ENCODE assay signal across 8 cellular contexts in genomic region chr19:16325161-16325527, GRCh38. TPM values are rescaled to one million over a fixed set of nuclear protein-coding genes. Genes with fewer than 3 reads are reported as not detected.
A peak's percentile ranks its signal among the peaks of the same experiment; 100 is the strongest.
DNase-seq lines count a peak whose midpoint lies in the region; ATAC-seq, FAIRE-seq and TF ChIP-seq lines count a peak whose summit lies in the region.

No MANE protein-coding gene starts in this region.

- TF ChIP-seq CTCF in WTC11 (IDR thresholded peaks at IDR 0.05) (no peak), H1 (IDR thresholded peaks at IDR 0.05; ENCODE audit: control extremely low read depth in 1 of 3, insufficient read depth in 1 of 3, low read depth in 1 of 3, low read length in 3 of 3) (no peak), GM10266 (IDR thresholded peaks at IDR 0.05; ENCODE audit: control insufficient read depth, insufficient read depth, low read depth, missing control alignments) (no peak)

- H4K91ac ChIP-seq in H1 (replicated peaks; ENCODE audit: insufficient read length, low read length), result no peak overlapping the region

- H3K9me3 ChIP-seq in H1 (ENCODE audit: insufficient read depth in 2 of 2, low read depth in 1 of 2, low read length in 1 of 2), result no peaks in the 10 kb centered on the region
- no peaks in the 10 kb centered on the region for H3K9me3 ChIP-seq in naive thymus-derived CD4-positive, alpha-beta T cell (ENCODE audit: control insufficient read depth in 2 of 3, low read length in 3 of 3)

- no peak overlapping the region for H2BK120ac ChIP-seq in H1 (replicated peaks; ENCODE audit: low read depth, low read length)

- no peak overlapping the region for H2BK15ac ChIP-seq in H1 (ENCODE audit: low read length)

- H3K18ac ChIP-seq in H1 (ENCODE audit: extremely low read depth, low read length), result no peak overlapping the region

- H4K8ac ChIP-seq in H1 (ENCODE audit: extremely low read depth, insufficient read depth, low read length), result peak overlapping the region; percentile 85

- no peak overlapping the region for H2AK5ac ChIP-seq in H1 (ENCODE audit: low read depth, low read length)

- peaks cover 0 to 4% (median 0%) of the 10 kb centered on the region in 4 experiments; a peak in 1 of 8 replicates for H3K36me3 ChIP-seq in H1 (ENCODE audit: control insufficient read depth in 2 of 4, insufficient read depth in 4 of 4, low read length in 3 of 4)
- H3K36me3 ChIP-seq in naive thymus-derived CD4-positive, alpha-beta T cell (ENCODE audit: control insufficient read depth in 2 of 3, insufficient read depth in 3 of 3, low read length in 3 of 3), result peaks cover 30 to 38% (median 36%) of the 10 kb centered on the region in 3 experiments

- no peak overlapping the region for H3K27ac Mint-ChIP-seq in WTC11
- H3K27ac Mint-ChIP-seq in naive thymus-derived CD4-positive, alpha-beta T cell, result peak overlapping the region in 7 of 9 donors; percentile 67 to 95 (median 83)

- H3K4me3 Mint-ChIP-seq in WTC11, result no peak overlapping the region
- H3K4me3 Mint-ChIP-seq in naive thymus-derived CD4-positive, alpha-beta T cell, result peak overlapping the region; percentile 43 to 87 (median 74)

- no peak overlapping the region for H4K5ac ChIP-seq in H1 (ENCODE audit: insufficient read length, low read depth, low read length)

- H3K27me3 Mint-ChIP-seq in WTC11 (ENCODE audit: low read depth), result peaks cover 80% of the 10 kb centered on the region
- peaks cover 0 to 67% (median 0%) of the 10 kb centered on the region in 5 donors for H3K27me3 Mint-ChIP-seq in naive thymus-derived CD4-positive, alpha-beta T cell

- POLR2A ChIA-PET in WTC11 (lab: Charles Lee), result no interaction called here
- POLR2A ChIA-PET in H1 (lab: Charles Lee; ENCODE audit: partially characterized antibody), result interaction anchor here (0.7 kb wide), 1 partner anchor 82 kb away, joined by 4 read pairs; no protein-coding TSS in a partner anchor
- POLR2A ChIA-PET in naive thymus-derived CD4-positive, alpha-beta T cell (lab: Charles Lee), result interaction anchor here (0.5 to 33.0 kb wide), 31 partner anchors 10 to 839 kb away, joined by 3 to 4370 read pairs (median 8); partner anchors contain the start of genes AP1M1 and FAM32A

- peak; percentile 16 for ATAC-seq in HG02642 (IDR thresholded peaks at IDR 0.05; ENCODE audit: poor library complexity, unreplicated experiment)
- peak; percentile 21 for ATAC-seq in WTC11
- no peak for ATAC-seq in naive thymus-derived CD4-positive, alpha-beta T cell
- no peak for ATAC-seq in HG02588 (IDR thresholded peaks at IDR 0.05; ENCODE audit: unreplicated experiment)

- no peak overlapping the region for H2AFZ ChIP-seq in H1 (ENCODE audit: low read length)

- no peak overlapping the region for H2BK20ac ChIP-seq in H1 (ENCODE audit: low read length)

- no peaks in the 10 kb centered on the region for H3K79me1 ChIP-seq in H1 (ENCODE audit: low read depth, low read length)

- H3K4me3 ChIP-seq in H1 (ENCODE audit: extremely low read depth in 1 of 4, insufficient read depth in 2 of 4, low read depth in 3 of 4, low read length in 4 of 4), result peak overlapping the region in 3 of 4 experiments; percentile 14 to 62 (median 46); a peak in 4 of 8 replicates
- peak overlapping the region; percentile 59 for H3K4me3 ChIP-seq in naive thymus-derived CD4-positive, alpha-beta T cell (ENCODE audit: low read length)

- no peak overlapping the region for H3K27ac ChIP-seq in H1 (ENCODE audit: low read depth, low read length)
- peak overlapping the region; percentile 98 for H3K27ac ChIP-seq in naive thymus-derived CD4-positive, alpha-beta T cell (ENCODE audit: low read depth, low read length)

- 0 out of 3 replicates have a peak, but pooled peaks of 1 of the 2 experiments have one; percentile 8 for TF ChIP-seq POLR2A in H1 (IDR thresholded peaks at IDR 0.05; ENCODE audit: control extremely low read depth in 1 of 2, low read depth in 2 of 2, low read length in 2 of 2)

- no peaks in the 10 kb centered on the region for H3K79me2 ChIP-seq in H1 (ENCODE audit: control insufficient read depth in 1 of 2, insufficient read depth in 2 of 2, low read length in 2 of 2)

- TF ChIP-seq RAD21 in H1 (IDR thresholded peaks at IDR 0.05 in 1 of 2, conservative IDR thresholded peaks at IDR 0.05 in 1 of 2; ENCODE audit: low read depth in 2 of 2, low read length in 2 of 2), result no peak

- peaks cover 0 to 6% (median 0%) of the 10 kb centered on the region in 4 experiments; a peak in 3 of 7 replicates for H3K4me1 ChIP-seq in H1 (replicated peaks in 1 of 4; ENCODE audit: control insufficient read depth in 3 of 4, insufficient read depth in 4 of 4, low read length in 3 of 4)
- peaks cover 29 to 32% of the 10 kb centered on the region in 2 donors for H3K4me1 ChIP-seq in naive thymus-derived CD4-positive, alpha-beta T cell (ENCODE audit: control insufficient read depth in 2 of 2, insufficient read depth in 2 of 2, low read length in 2 of 2)

- H3K23ac ChIP-seq in H1 (ENCODE audit: insufficient read length), result no peak overlapping the region

- FAIRE-seq in H1 (lab: Jason Lieb, UNC), result no peak

- peaks cover 0 to 6% of the 10 kb centered on the region in 2 experiments for H4K20me1 ChIP-seq in H1 (replicated peaks in 1 of 2; ENCODE audit: control insufficient read depth in 1 of 2, insufficient read depth in 2 of 2, low read length in 2 of 2)

- peaks cover 32 to 73% (median 62%) of the 10 kb centered on the region in 4 experiments for H3K27me3 ChIP-seq in H1 (replicated peaks in 1 of 4; ENCODE audit: control insufficient read depth in 3 of 4, extremely low read depth in 1 of 4, insufficient read depth in 3 of 4, low read length in 3 of 4)
- H3K27me3 ChIP-seq in naive thymus-derived CD4-positive, alpha-beta T cell (ENCODE audit: control insufficient read depth in 2 of 2, insufficient read depth in 2 of 2, low read length in 2 of 2), result no peaks in the 10 kb centered on the region

- H3K4me2 ChIP-seq in H1 (ENCODE audit: insufficient read depth in 1 of 2, low read depth in 2 of 2, low read length in 2 of 2), result peak overlapping the region; percentile 84 to 99

- no peak overlapping the region for H3K4ac ChIP-seq in H1 (replicated peaks; ENCODE audit: insufficient read length, low read depth, low read length)

- peaks cover 19% of the 10 kb centered on the region; the same call in 1 of the 2 replicates for H3K23me2 ChIP-seq in H1 (ENCODE audit: low read depth, low read length)

- CTCF ChIA-PET in WTC11 (lab: Charles Lee) (interaction anchor here (0.7 to 1.5 kb wide), 5 partner anchors 10 to 78 kb away, joined by 3 to 6 read pairs (median 5); no protein-coding TSS in a partner anchor), H1 (lab: Charles Lee; ENCODE audit: partially characterized antibody) (no interaction called here)
- CTCF ChIA-PET in naive thymus-derived CD4-positive, alpha-beta T cell (lab: Charles Lee), result interaction anchor here (1.0 to 1.2 kb wide), 2 partner anchors 46 to 58 kb away, joined by 7 to 12 read pairs; no protein-coding TSS in a partner anchor

- H3K9me3 Mint-ChIP-seq in WTC11, result peaks cover 3% of the 10 kb centered on the region; the same call in 1 of the 2 replicates
- H3K9me3 Mint-ChIP-seq in naive thymus-derived CD4-positive, alpha-beta T cell, result peaks cover 0 to 44% (median 0%) of the 10 kb centered on the region in 11 donors

- WGBS in H1 (ENCODE audit: extremely low coverage in 1 of 2, insufficient coverage in 1 of 2, insufficient read length in 1 of 2, insufficient replicate concordance in 2 of 2, low coverage in 1 of 2, low lambda C conversion rate in 2 of 2, missing lambda C conversion rate in 1 of 2), 2 experiments, result no CpG with 5 or more reads among the region's 52 CpGs

- TF ChIP-seq EP300 in H1 (IDR thresholded peaks at IDR 0.05; ENCODE audit: borderline replicate concordance in 1 of 2, low read depth in 2 of 2, low read length in 2 of 2), result no peak

- DNase-seq in ELF-1 (ENCODE audit: low read depth, low spot score) (peak; percentile 19), WTC11 (ENCODE audit: low spot score) (peak; percentile 54), H1 (ENCODE audit: low read depth in 1 of 2, low spot score in 2 of 2) (peak in 1 of 2 experiments; percentile 71), GM10266 (ENCODE audit: extremely low spot score) (no peak), retina (no peak)
- peak in 5 of 9 donors; percentile 39 to 61 (median 58) for DNase-seq in naive thymus-derived CD4-positive, alpha-beta T cell

- intact Hi-C loops in naive thymus-derived CD4-positive, alpha-beta T cell (cut with micrococcal nuclease), result loop anchor here (2.0 to 10.0 kb wide), 4 partner anchors 78 to 1800 kb away; partner anchors contain the start of genes AP1M1 (in 1 of the 2) and TECR (in 1 of the 2)

- H3K4me1 Mint-ChIP-seq in WTC11, result 0 out of 2 replicates have a peak, but pooled peaks cover 5% of the 10 kb centered on the region
- H3K4me1 Mint-ChIP-seq in naive thymus-derived CD4-positive, alpha-beta T cell, result peaks cover 30 to 57% (median 51%) of the 10 kb centered on the region in 7 donors

- H3K14ac ChIP-seq in H1 (ENCODE audit: insufficient read length), result no peak overlapping the region

- H2BK12ac ChIP-seq in H1 (ENCODE audit: low read depth, low read length), result no peak overlapping the region

- H2BK5ac ChIP-seq in H1 (ENCODE audit: low read depth, low read length), result no peak overlapping the region

- no peak overlapping the region for H3K56ac ChIP-seq in H1 (replicated peaks; ENCODE audit: insufficient read length, low read depth, low read length)

- H3K36me3 Mint-ChIP-seq in WTC11, result no peaks in the 10 kb centered on the region
- peaks cover 13 to 43% (median 42%) of the 10 kb centered on the region in 5 donors for H3K36me3 Mint-ChIP-seq in naive thymus-derived CD4-positive, alpha-beta T cell

- no peak overlapping the region for H3K9ac ChIP-seq in H1 (replicated peaks in 1 of 4; ENCODE audit: extremely low read depth in 1 of 4, low read depth in 3 of 4, low read length in 3 of 4)

TF ChIP-seq in H1, 55 proteins besides CTCF, POLR2A, EP300 and RAD21 (continues in another document):
- TF ChIP-seq PHF8 (conservative IDR thresholded peaks at IDR 0.05; ENCODE audit: low read depth, low read length), result no peak
- TF ChIP-seq MAX (IDR thresholded peaks at IDR 0.05), result peak; percentile 42; the same call in 1 of the 2 replicates

RNA-seq across cellular contexts. Expression of gene KLF2, which starts 0.5 kb away (rescaled TPM):
- total RNA-seq in WTC11 (2021), result 0.82 to 1.1 TPM (median 1.0 TPM) in 3 replicates
- total RNA-seq in H1 (2021; fragmentation: NEBNext Ultra II Directional; extraction: Animal tissue kit (Norgen Biotek cat#: 25700)), result 0.19 and 0.52 TPM in 2 replicates
- polyA plus RNA-seq in H1 (2011; rRNA removed), result 0.11 and 0.33 TPM in 2 replicates
- polyA plus RNA-seq in H1 (2011; cell fraction: cytosol; rRNA removed), result not detected
- 0.27 TPM for polyA plus RNA-seq in H1 (2011; cell fraction: nucleus; rRNA removed)
- 0.17 to 0.43 TPM (median 0.22 TPM) in 3 of 4 replicates, not detected in the other for polyA plus RNA-seq in H1 (2012, experiment 1 of 2)
- 0.35 TPM for polyA plus RNA-seq in H1 (2012, experiment 2 of 2)
- polyA plus RNA-seq in H1 (2013, experiment 1 of 2), result 0.32 TPM
- 0.31 TPM for polyA plus RNA-seq in H1 (2013, experiment 2 of 2)
- polyA minus RNA-seq in H1 (2011; rRNA and poly(A)+ RNA removed), result not detected in 2 replicates
- not detected for polyA minus RNA-seq in H1 (2011; cell fraction: cytosol; rRNA and poly(A)+ RNA removed)
- 0.50 TPM for polyA minus RNA-seq in H1 (2011; cell fraction: nucleus; rRNA and poly(A)+ RNA removed)
- total RNA-seq in naive thymus-derived CD4-positive, alpha-beta T cell, result 100 to 1,000 TPM; 195 to 630 (median 466) TPM
- polyA plus RNA-seq in naive thymus-derived CD4-positive, alpha-beta T cell, result 100 to 1,000 TPM; 119 to 149 TPM

Comparison
In these comparisons a context has a peak if more than half of its experiments do, and no peak if none do; other contexts are left out.
1. DNase-seq: peak in ELF-1 (single experiment), WTC11 (single experiment) and naive thymus-derived CD4-positive, alpha-beta T cell (5 of 9); none in GM10266 (single experiment) and retina (single experiment).
2. ATAC-seq: peak in HG02642 (single experiment) and WTC11 (single experiment); none in naive thymus-derived CD4-positive, alpha-beta T cell (single experiment) and HG02588 (single experiment).
3. RNA of gene KLF2, which starts 0.5 kb away (total RNA-seq): 195 to 630 TPM in naive thymus-derived CD4-positive, alpha-beta T cell; 0.82 to 1.1 TPM in WTC11 and 0.19 to 0.52 TPM in H1; every median in the first group is over 10 times any median in the second.